15 cellular contexts compared by ENCODE assay signal in the genomic region with DNA sequence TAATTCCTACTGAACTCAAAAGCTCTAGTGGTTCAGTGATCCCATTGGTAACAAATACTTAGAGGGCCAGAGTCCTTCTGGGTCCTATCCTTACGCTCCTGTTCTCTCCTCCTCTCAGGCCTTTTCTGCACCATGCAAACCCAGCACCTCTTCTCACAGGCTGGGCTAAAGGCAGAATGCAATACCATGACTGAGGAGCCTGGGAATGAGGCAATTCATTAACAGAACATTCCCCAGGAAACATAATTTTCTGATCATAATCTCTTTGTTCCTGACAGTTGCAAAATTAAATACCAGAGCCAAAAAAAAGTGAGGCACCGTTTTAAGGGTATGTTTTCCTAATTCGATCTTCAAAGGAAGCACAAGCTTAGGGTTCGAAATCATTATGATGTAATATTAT. TPM values are rescaled to one million over a fixed set of nuclear protein-coding genes. Genes with fewer than 3 reads are reported as not detected.
DNase-seq lines count a peak whose midpoint lies in the region; ATAC-seq and TF ChIP-seq lines count a peak whose summit lies in the region.
"Had no signal": no experiment of that assay in that cellular context is flagged by ENCODE, and none has a peak within 500 bp of the region (broad histone marks: within the 10 kb centered on the region; RNA-seq: fewer than 3 reads in every experiment).

No MANE protein-coding gene starts in this region.

- H3F3A ChIP-seq in SK-N-SH (replicated peaks; ENCODE audit: insufficient read depth): no peaks in the 10 kb centered on the region

- H3K27ac ChIP-seq in SK-N-SH (ENCODE audit: low read depth in 2 of 2, low read length in 1 of 2) (no peak overlapping the region), esophagus muscularis mucosa (replicated peaks in 1 of 4) (no peak overlapping the region)

- H3K36me3 ChIP-seq in SK-N-SH (replicated peaks in 1 of 2; ENCODE audit: control insufficient read depth in 1 of 2, insufficient read depth in 2 of 2, low read length in 1 of 2): no peaks in the 10 kb centered on the region
- H3K36me3 ChIP-seq in esophagus muscularis mucosa: no peaks in the 10 kb centered on the region

- no peak overlapping the region for H3K4me2 ChIP-seq in SK-N-SH

- DNase-seq in EH (ENCODE audit: low read depth): peak; percentile 15
- DNase-seq in SK-N-SH: peak; percentile 48
- peak; percentile 12 for DNase-seq in esophagus muscularis mucosa (ENCODE audit: extremely low spot score)
- DNase-seq in mesothelial cell of epicardium (ENCODE audit: low spot score in 2 of 2, unreplicated experiment in 2 of 2): no peak
- DNase-seq in OCI-M2 (lab: John Stamatoyannopoulos, UW; ENCODE audit: unreplicated experiment): no peak
- DNase-seq: Caco-2; CD4-positive, CD25-positive, alpha-beta regulatory T cell; KBM-7; NCI-H1417 treated with DMSO at 0.1 percent for 48 hours; NCI-H1930; NK-92 treated with Interleukin-12 subunit alpha and Interleukin-12 subunit beta, amount 100 ng/mL, for 24 hours had no signal

- H3K4me3 ChIP-seq in SK-N-SH (ENCODE audit: low read depth in 2 of 2, low read length in 1 of 2): no peak overlapping the region
- no peak overlapping the region for H3K4me3 ChIP-seq in esophagus muscularis mucosa

- H3K9me2 ChIP-seq in SK-N-SH: no peaks in the 10 kb centered on the region

- no peaks in the 10 kb centered on the region for H3K9me3 Mint-ChIP-seq in mesothelial cell of epicardium

- CTCF ChIA-PET in SK-N-SH (lab: Yijun Ruan, JAX): interaction anchor here (0.9 to 1.8 kb wide), 3 partner anchors 162 to 218 kb away, joined by 3 to 5 read pairs (median 4); no protein-coding TSS in a partner anchor

- H3K9me3 ChIP-seq in SK-N-SH (no peaks in the 10 kb centered on the region), esophagus muscularis mucosa (no peaks in the 10 kb centered on the region)
- H3K9me3 ChIP-seq: Caco-2 had no signal

- no peaks in the 10 kb centered on the region for H4K20me1 ChIP-seq in SK-N-SH (ENCODE audit: insufficient read depth)

- H2AFZ ChIP-seq in SK-N-SH (ENCODE audit: low read depth): no peak overlapping the region

- no peak for TF ChIP-seq CTCF in SK-N-SH (IDR thresholded peaks at IDR 0.05)
- no peak for TF ChIP-seq CTCF in esophagus muscularis mucosa (IDR thresholded peaks at IDR 0.05)
- no peak for TF ChIP-seq CTCF in mesothelial cell of epicardium (IDR thresholded peaks at IDR 0.05; ENCODE audit: unreplicated experiment)

- peaks cover 6 to 17% of the 10 kb centered on the region in 2 experiments; a peak in 3 of 4 replicates for H3K4me1 ChIP-seq in SK-N-SH (ENCODE audit: control insufficient read depth in 1 of 2, insufficient read depth in 2 of 2, low read depth in 1 of 2, low read length in 1 of 2)
- peaks cover 0 to 5% (median 0%) of the 10 kb centered on the region in 4 donors for H3K4me1 ChIP-seq in esophagus muscularis mucosa

- 62% methylated on average over 4 of the region's 4 CpGs for WGBS in SK-N-SH (ENCODE audit: low lambda C conversion rate)
- 83% methylated on average over 4 of the region's 4 CpGs for WGBS in esophagus muscularis mucosa

- peak; percentile 12; the same call in 1 of the 2 replicates for TF ChIP-seq RAD21 in SK-N-SH (IDR thresholded peaks at IDR 0.05; ENCODE audit: low read length)

- POLR2A ChIA-PET in SK-N-SH (lab: Yijun Ruan, JAX): no interaction called here

- intact Hi-C loops in esophagus muscularis mucosa (cut with DNase I): no loop called here

- TF ChIP-seq EP300 in SK-N-SH (IDR thresholded peaks at IDR 0.05; ENCODE audit: borderline replicate concordance in 1 of 2, low read depth in 1 of 2, low read length in 1 of 2): peak in 1 of 2 experiments; percentile 31; a peak in 1 of 4 replicates
- TF ChIP-seq EP300 in esophagus muscularis mucosa (IDR thresholded peaks at IDR 0.05): no peak

- H3K79me2 ChIP-seq in SK-N-SH (ENCODE audit: insufficient read depth): no peaks in the 10 kb centered on the region

- ATAC-seq in HG02884 (IDR thresholded peaks at IDR 0.05; ENCODE audit: unreplicated experiment) (no peak), esophagus mucosa (no peak)
- ATAC-seq: HCT116 had no signal

- TF ChIP-seq POLR2A in esophagus muscularis mucosa (IDR thresholded peaks at IDR 0.05; ENCODE audit: low read depth): no peak

- no peaks in the 10 kb centered on the region for H3K27me3 ChIP-seq in SK-N-SH (ENCODE audit: insufficient read depth)
- H3K27me3 ChIP-seq in esophagus muscularis mucosa: no peaks in the 10 kb centered on the region

- H3K4me1 Mint-ChIP-seq in mesothelial cell of epicardium: peaks cover 33% of the 10 kb centered on the region
- H3K4me1 Mint-ChIP-seq: B cell; CD4-positive, CD25-positive, alpha-beta regulatory T cell had no signal

- no peaks in the 10 kb centered on the region for H3K36me3 Mint-ChIP-seq in mesothelial cell of epicardium
- H3K36me3 Mint-ChIP-seq: CD4-positive, CD25-positive, alpha-beta regulatory T cell had no signal

- H3K27me3 Mint-ChIP-seq in mesothelial cell of epicardium (ENCODE audit: low read depth): peaks cover 3% of the 10 kb centered on the region
- H3K27me3 Mint-ChIP-seq: CD4-positive, CD25-positive, alpha-beta regulatory T cell had no signal

- H3K27ac Mint-ChIP-seq in mesothelial cell of epicardium: peak overlapping the region; percentile 43
- H3K27ac Mint-ChIP-seq: B cell; CD4-positive, CD25-positive, alpha-beta regulatory T cell had no signal

- H3K4me3 Mint-ChIP-seq in mesothelial cell of epicardium: no peak overlapping the region
- H3K4me3 Mint-ChIP-seq: B cell; CD4-positive, CD25-positive, alpha-beta regulatory T cell had no signal

- H3K9ac ChIP-seq in SK-N-SH: no peak overlapping the region

TF ChIP-seq in SK-N-SH, 30 proteins besides CTCF, POLR2A, EP300 and RAD21:
- TF ChIP-seq RCOR1 (IDR thresholded peaks at IDR 0.05; ENCODE audit: low read length) (peak; percentile 80), TCF12 (IDR thresholded peaks at IDR 0.05) (no peak), GATA2 (CRISPR knock-in tag; IDR thresholded peaks at IDR 0.05) (peak; percentile 39; the same call in 1 of the 2 replicates)
TF ChIP-seq in SK-N-SH: peak in this region for 2.

RNA-seq across cellular contexts. Expression of gene SORBS2, which starts 9.0 kb away (rescaled TPM):
- polyA plus RNA-seq in SK-N-SH (2012; rRNA removed): 2.5 and 3.1 TPM in 2 replicates
- polyA plus RNA-seq in SK-N-SH (2012; cell fraction: cytosol; rRNA removed): 1.5 and 2.4 TPM in 2 replicates
- 3.8 and 4.7 TPM in 2 replicates for polyA plus RNA-seq in SK-N-SH (2012; cell fraction: nucleus; rRNA removed)
- 1,000 to 10,000 TPM in 3 of 4 donors, 100 to 1,000 TPM in 1; 821 to 1,626 (median 1,353) TPM for total RNA-seq in esophagus muscularis mucosa
- 9.2 to 11.0 TPM (median 10.1 TPM) in 3 replicates for total RNA-seq in mesothelial cell of epicardium
- total RNA-seq in esophagus mucosa: 9.3 TPM
- polyA plus RNA-seq: CD4-positive, CD25-positive, alpha-beta regulatory T cell had no signal

Comparison
In these comparisons a context has a peak if more than half of its experiments do, and no peak if none do; other contexts are left out.
1. DNase-seq: peak in EH (single experiment), SK-N-SH (single experiment) and esophagus muscularis mucosa (single experiment); none in mesothelial cell of epicardium (0 of 2) and OCI-M2 (single experiment).
2. RNA of gene SORBS2, which starts 9.0 kb away (total RNA-seq): 821 to 1,626 TPM in esophagus muscularis mucosa; 9.2 to 11.0 TPM in mesothelial cell of epicardium and 9.3 TPM in esophagus mucosa (single experiment); every median in the first group is over 10 times any median in the second.